ENCODE assay signal across 1 cellular context in the genomic region with DNA sequence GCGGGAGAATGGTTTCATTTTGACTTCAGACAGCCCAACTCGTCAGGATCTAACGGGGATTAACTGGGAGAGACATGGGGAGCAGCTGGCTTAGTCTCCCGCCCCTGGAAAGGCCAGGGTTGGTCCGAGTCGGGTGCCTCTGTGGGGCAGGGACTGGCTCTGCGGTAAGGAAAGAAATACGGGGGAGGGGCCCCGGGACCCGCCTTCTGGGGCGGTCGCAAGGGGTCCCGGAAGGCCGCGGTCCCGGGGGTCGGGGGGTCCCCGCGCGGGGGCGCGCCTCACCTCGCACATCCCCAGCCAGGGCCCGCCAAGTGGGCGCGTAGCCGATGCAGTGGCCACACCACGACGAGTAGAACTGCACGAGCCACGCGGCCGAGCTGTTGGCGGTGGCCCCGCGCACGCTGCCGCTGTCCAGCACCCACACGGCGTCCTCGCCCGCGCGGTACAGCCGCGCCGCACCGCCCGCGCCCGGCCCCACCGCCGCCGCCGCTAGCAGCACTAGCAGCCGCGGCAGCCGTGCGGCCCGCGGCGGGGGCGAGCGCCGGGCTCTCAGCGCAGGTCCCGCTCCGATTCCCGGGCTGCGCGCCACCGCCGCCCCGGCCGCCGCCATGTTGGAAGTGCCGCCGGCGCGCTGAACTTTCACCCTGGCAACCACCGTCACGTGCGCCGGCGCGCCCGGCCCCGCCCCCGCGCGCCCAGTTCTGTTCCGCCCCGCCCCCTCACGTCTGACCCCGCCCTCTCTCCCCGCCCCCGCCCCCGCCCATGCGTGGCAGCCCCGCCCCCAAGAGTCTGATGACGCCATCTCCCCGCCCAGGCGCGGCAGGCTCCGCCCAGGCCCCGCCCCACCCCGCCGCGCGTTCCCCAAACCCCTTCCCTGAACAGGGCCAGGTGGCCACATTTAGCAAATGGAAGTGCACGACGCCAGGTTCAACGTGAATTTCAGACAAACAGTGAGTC.
TF ChIP-seq lines count a peak whose summit lies in the region.

A gene with protein sequence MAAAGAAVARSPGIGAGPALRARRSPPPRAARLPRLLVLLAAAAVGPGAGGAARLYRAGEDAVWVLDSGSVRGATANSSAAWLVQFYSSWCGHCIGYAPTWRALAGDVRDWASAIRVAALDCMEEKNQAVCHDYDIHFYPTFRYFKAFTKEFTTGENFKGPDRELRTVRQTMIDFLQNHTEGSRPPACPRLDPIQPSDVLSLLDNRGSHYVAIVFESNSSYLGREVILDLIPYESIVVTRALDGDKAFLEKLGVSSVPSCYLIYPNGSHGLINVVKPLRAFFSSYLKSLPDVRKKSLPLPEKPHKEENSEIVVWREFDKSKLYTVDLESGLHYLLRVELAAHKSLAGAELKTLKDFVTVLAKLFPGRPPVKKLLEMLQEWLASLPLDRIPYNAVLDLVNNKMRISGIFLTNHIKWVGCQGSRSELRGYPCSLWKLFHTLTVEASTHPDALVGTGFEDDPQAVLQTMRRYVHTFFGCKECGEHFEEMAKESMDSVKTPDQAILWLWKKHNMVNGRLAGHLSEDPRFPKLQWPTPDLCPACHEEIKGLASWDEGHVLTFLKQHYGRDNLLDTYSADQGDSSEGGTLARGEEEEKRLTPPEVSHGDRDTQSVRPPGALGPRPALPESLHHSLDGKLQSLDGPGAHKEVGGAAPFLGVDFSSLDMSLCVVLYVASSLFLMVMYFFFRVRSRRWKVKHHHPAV (minus strand): TSS at position 619 of the 957 bp plus-strand sequence. CDS start 9 bp downstream, at position 610.

TF ChIP-seq in HCT116, 20 proteins besides CTCF, POLR2A, EP300 and RAD21 (continued from another document):
- TF ChIP-seq POLR2AphosphoS5 (IDR thresholded peaks at IDR 0.05; ENCODE audit: low read depth, low read length): peak; percentile 64
- TF ChIP-seq, protein P1, sequence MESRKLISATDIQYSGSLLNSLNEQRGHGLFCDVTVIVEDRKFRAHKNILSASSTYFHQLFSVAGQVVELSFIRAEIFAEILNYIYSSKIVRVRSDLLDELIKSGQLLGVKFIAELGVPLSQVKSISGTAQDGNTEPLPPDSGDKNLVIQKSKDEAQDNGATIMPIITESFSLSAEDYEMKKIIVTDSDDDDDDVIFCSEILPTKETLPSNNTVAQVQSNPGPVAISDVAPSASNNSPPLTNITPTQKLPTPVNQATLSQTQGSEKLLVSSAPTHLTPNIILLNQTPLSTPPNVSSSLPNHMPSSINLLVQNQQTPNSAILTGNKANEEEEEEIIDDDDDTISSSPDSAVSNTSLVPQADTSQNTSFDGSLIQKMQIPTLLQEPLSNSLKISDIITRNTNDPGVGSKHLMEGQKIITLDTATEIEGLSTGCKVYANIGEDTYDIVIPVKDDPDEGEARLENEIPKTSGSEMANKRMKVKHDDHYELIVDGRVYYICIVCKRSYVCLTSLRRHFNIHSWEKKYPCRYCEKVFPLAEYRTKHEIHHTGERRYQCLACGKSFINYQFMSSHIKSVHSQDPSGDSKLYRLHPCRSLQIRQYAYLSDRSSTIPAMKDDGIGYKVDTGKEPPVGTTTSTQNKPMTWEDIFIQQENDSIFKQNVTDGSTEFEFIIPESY (IDR thresholded peaks at IDR 0.05; ENCODE audit: extremely low read depth, insufficient replicate concordance, low read length): no peak
- peak; percentile 82 for TF ChIP-seq EGR1 (IDR thresholded peaks at IDR 0.05; ENCODE audit: low read depth)
- TF ChIP-seq FOSL1 (IDR thresholded peaks at IDR 0.05; ENCODE audit: low read depth): no peak
- no peak for TF ChIP-seq ELF1 (IDR thresholded peaks at IDR 0.05; ENCODE audit: borderline replicate concordance, low read depth)
- peak; percentile 62; the same call in 1 of the 2 replicates for TF ChIP-seq ZFX (IDR thresholded peaks at IDR 0.05)
- TF ChIP-seq ZNF274 (IDR thresholded peaks at IDR 0.05; ENCODE audit: low read depth, low read length): no peak
- TF ChIP-seq YY1 (IDR thresholded peaks at IDR 0.05; ENCODE audit: extremely low read depth, insufficient replicate concordance, low read depth, low read length): peak; percentile 91
